22 cellular contexts compared by ENCODE assay signal in the genomic region with DNA sequence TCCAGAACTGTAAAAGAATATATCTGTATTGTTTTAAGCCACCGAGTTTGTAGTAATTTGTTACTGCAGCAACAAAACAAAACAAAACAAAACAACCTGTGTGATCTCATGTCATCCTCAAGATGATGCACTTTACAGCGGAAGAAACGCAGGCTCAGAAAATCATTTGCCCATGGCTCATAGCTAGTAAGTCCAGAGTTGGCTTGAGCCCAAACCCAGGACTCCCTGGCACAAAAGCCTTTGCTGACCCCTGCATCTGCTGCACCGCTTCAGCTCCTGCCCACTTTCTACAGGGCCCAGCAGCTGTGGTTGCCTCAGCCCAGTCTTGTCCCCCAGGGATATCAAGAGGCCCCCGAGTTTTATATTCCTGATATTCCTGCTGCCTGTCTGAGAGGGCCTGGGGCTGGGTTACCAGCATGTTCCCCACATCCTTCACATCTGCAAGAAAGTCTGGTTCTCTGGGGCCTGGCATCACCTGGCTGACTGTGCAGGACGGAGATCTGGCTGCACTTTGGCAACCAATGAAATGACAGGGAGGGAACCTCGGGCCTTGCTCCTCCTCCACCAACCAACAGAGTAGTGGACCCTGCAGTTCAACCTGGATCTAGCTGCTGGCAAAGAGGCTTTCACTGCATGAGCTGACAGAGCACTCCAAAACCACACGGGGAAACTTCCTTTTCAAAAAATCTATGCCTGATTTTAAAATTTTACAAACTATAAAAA. TPM values are rescaled to one million over a fixed set of nuclear protein-coding genes. Genes with fewer than 3 reads are reported as not detected.
A peak's percentile ranks its signal among the peaks of the same experiment; 100 is the strongest.
DNase-seq lines count a peak whose midpoint lies in the region; ATAC-seq and TF ChIP-seq lines count a peak whose summit lies in the region.
"Had no signal": no experiment of that assay in that cellular context is flagged by ENCODE, and none has a peak within 500 bp of the region (broad histone marks: within the 10 kb centered on the region; RNA-seq: fewer than 3 reads in every experiment).

No MANE protein-coding gene starts in this region.

- peaks cover 18% of the 10 kb centered on the region for H3K4me1 ChIP-seq in cardiac muscle cell (ENCODE audit: low read depth)
- H3K4me1 ChIP-seq: pancreas, spleen had no signal

- intact Hi-C loops in cardiac septum (cut with DNase I) = no loop called here

- H3K27me3 ChIP-seq in cardiac muscle cell = no peaks in the 10 kb centered on the region
- H3K27me3 ChIP-seq: pancreas had no signal

- TF ChIP-seq CTCF in cardiac muscle cell (IDR thresholded peaks at IDR 0.05; ENCODE audit: low read depth, low read length) = no peak
- no peak for TF ChIP-seq CTCF in omental fat pad (IDR thresholded peaks at IDR 0.05)

- H3K36me3 ChIP-seq in cardiac muscle cell = no peaks in the 10 kb centered on the region
- H3K36me3 ChIP-seq: pancreas, spleen had no signal

- no peak for DNase-seq in cardiac muscle cell (ENCODE audit: low read depth in 1 of 2, low spot score in 1 of 2)
- DNase-seq in cardiac septum (ENCODE audit: low spot score) = no peak
- DNase-seq in fibroblast of peridontal ligament (ENCODE audit: extremely low read depth) = peak; percentile 17
- no peak for DNase-seq in omental fat pad (ENCODE audit: low spot score)
- DNase-seq in activated T-cell treated with anti-CD3 and anti-CD28 coated beads for 4 hours = no peak
- no peak for DNase-seq in DMS114 treated with DMSO at 0.1 percent for 48 hours (lab: John Stamatoyannopoulos, UW; ENCODE audit: unreplicated experiment)
- DNase-seq in GF-D8 (lab: John Stamatoyannopoulos, UW) = no peak
- DNase-seq: activated CD8-positive, alpha-beta T cell treated with anti-CD3 and anti-CD28 coated beads for 36 hours; activated naive CD8-positive, alpha-beta T cell treated with anti-CD3 and anti-CD28 coated beads for 36 hours; activated T-cell treated with anti-CD3 and anti-CD28 coated beads, Interleukin-2, amount 50 U/mL, for 48 hours; central memory CD4-positive, alpha-beta T cell; DMS153; effector CD8-positive, alpha-beta T cell; KG1; left colon; NCI-H1105 treated with DMSO at 0.1 percent for 48 hours; NCI-H2171; pancreas; spleen had no signal

- no peak overlapping the region for H3K4me3 ChIP-seq in cardiac muscle cell
- H3K4me3 ChIP-seq: pancreas, spleen had no signal

- peak overlapping the region; percentile 89 for H3K27ac ChIP-seq in cardiac muscle cell
- H3K27ac ChIP-seq: C4-2B, HL-60, pancreas, spleen had no signal

- peak; percentile 14 for ATAC-seq in omental fat pad (ENCODE audit: low FRiP score)
- no peak for ATAC-seq in GM18868 (IDR thresholded peaks at IDR 0.05; ENCODE audit: unreplicated experiment)
- ATAC-seq: activated CD8-positive, alpha-beta T cell treated with anti-CD3 and anti-CD28 coated beads for 36 hours; left colon; pancreas had no signal

- no peaks in the 10 kb centered on the region for H3K9me3 ChIP-seq in cardiac muscle cell (ENCODE audit: low read depth)
- H3K9me3 ChIP-seq: pancreas, spleen had no signal

RNA-seq across cellular contexts. Expression of gene JPH2, which starts 56.8 kb away (rescaled TPM):
- total RNA-seq in cardiac muscle cell (154 and 205 TPM in 2 replicates), cardiac septum (182 TPM), omental fat pad (1 to 10 TPM; 2.6 to 7.9 (median 7.1) TPM)
- 97.2 and 142 TPM in 2 replicates for polyA plus RNA-seq in cardiac muscle cell

Comparison
In these comparisons a context has a peak if more than half of its experiments do, and no peak if none do; other contexts are left out.
1. RNA of gene JPH2, which starts 56.8 kb away (total RNA-seq): 154 to 205 TPM in cardiac muscle cell and 182 TPM in cardiac septum (single experiment); 2.6 to 7.9 TPM in omental fat pad; every median in the first group is over 10 times any median in the second.